8 cellular contexts compared by ENCODE assay signal in the genomic region with DNA sequence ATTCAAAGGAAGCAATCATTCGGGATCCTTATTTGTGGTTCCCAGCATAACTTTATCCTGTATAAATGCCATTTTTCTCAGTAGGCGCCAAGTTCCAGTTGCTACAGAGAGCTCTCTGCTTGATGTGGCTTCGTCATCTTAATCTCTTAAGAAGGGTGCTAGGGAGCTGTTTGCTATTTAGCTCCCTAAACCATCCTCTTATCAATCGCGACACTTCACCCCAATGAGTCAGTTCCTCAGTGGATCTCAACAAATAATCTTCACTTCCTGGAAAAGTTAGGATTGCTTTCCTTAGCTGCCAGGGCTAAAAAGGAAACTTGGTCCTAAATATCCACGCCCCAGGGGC. TPM values are rescaled to one million over a fixed set of nuclear protein-coding genes. Genes with fewer than 3 reads are reported as not detected.
DNase-seq lines count a peak whose midpoint lies in the region; ATAC-seq, FAIRE-seq and TF ChIP-seq lines count a peak whose summit lies in the region.

No MANE protein-coding gene starts in this region.

- DNase-seq in HuH-7 (ENCODE audit: low spot score) (peak; percentile 4), left lobe of liver (ENCODE audit: low spot score) (no peak), foreskin melanocyte (no peak), NCI-H128 (lab: John Stamatoyannopoulos, UW; ENCODE audit: unreplicated experiment) (no peak), RCC 7860 (ENCODE audit: low spot score) (no peak), kidney (no peak)

- FAIRE-seq in RCC 7860 (lab: Jason Lieb, UNC) (no peak), kidney (lab: Jason Lieb, UNC) (no peak)

- H3K27me3 ChIP-seq in BLaER1 treated with 17β-estradiol and CSF1 and Interleukin-3, amounts not matched to agents 10 nM and 100 nM: peaks cover 42 to 48% (median 46%) of the 10 kb centered on the region in 11 experiments

- intact Hi-C loops in kidney (cut with DNase I): no loop called here

- peak overlapping the region in 5 of 10 experiments; percentile 66 to 77 (median 73); a peak in 7 of 20 replicates for H3K4me3 ChIP-seq in BLaER1 treated with 17β-estradiol and CSF1 and Interleukin-3, amounts not matched to agents 10 nM and 100 nM
- H3K4me3 ChIP-seq in kidney (ENCODE audit: low read length in 2 of 2): no peak overlapping the region

- no peak overlapping the region for H3K27ac ChIP-seq in BLaER1 treated with 17β-estradiol and CSF1 and Interleukin-3, amounts not matched to agents 10 nM and 100 nM
- no peak overlapping the region for H3K27ac ChIP-seq in kidney (ENCODE audit: low read depth in 2 of 2, low read length in 2 of 2)

- H3K4me2 ChIP-seq in BLaER1 treated with 17β-estradiol and CSF1 and Interleukin-3, amounts not matched to agents 10 nM and 100 nM: peak overlapping the region; percentile 89 to 100 (median 99)

- no peak for TF ChIP-seq CTCF in kidney (IDR thresholded peaks at IDR 0.05; ENCODE audit: borderline replicate concordance, extremely low read depth, insufficient read depth)

- H4K20me1 ChIP-seq in BLaER1 treated with 17β-estradiol and CSF1 and Interleukin-3, amounts not matched to agents 10 nM and 100 nM: peaks cover 0 to 6% (median 0%) of the 10 kb centered on the region in 11 experiments; a peak in 2 of 22 replicates

- no peaks in the 10 kb centered on the region for H3K36me3 ChIP-seq in BLaER1 treated with 17β-estradiol and CSF1 and Interleukin-3, amounts not matched to agents 10 nM and 100 nM
- H3K36me3 ChIP-seq in kidney (ENCODE audit: control insufficient read depth in 1 of 2, insufficient read depth in 2 of 2, low read length in 2 of 2): no peaks in the 10 kb centered on the region

- peaks cover 0 to 8% (median 0%) of the 10 kb centered on the region in 10 experiments; a peak in 4 of 20 replicates for H3K4me1 ChIP-seq in BLaER1 treated with 17β-estradiol and CSF1 and Interleukin-3, amounts not matched to agents 10 nM and 100 nM
- peaks cover 0 to 3% of the 10 kb centered on the region in 2 donors for H3K4me1 ChIP-seq in kidney (ENCODE audit: control insufficient read depth in 1 of 2, insufficient read depth in 1 of 2, low read depth in 1 of 2, low read length in 2 of 2)

- ATAC-seq in GM21526 (IDR thresholded peaks at IDR 0.05; ENCODE audit: low FRiP score, unreplicated experiment) (peak; percentile 25), left lobe of liver (peak; percentile 5)

- H3K9me3 ChIP-seq in BLaER1 treated with 17β-estradiol and CSF1 and Interleukin-3, amounts not matched to agents 10 nM and 100 nM (replicated peaks in 1 of 11): no peaks in the 10 kb centered on the region
- no peaks in the 10 kb centered on the region for H3K9me3 ChIP-seq in kidney (ENCODE audit: control insufficient read depth in 1 of 2, low read length in 2 of 2)

- H3K9ac ChIP-seq in BLaER1 treated with 17β-estradiol and CSF1 and Interleukin-3, amounts not matched to agents 10 nM and 100 nM: no peak overlapping the region
- no peak overlapping the region for H3K9ac ChIP-seq in kidney (ENCODE audit: low read length in 2 of 2)

RNA-seq across cellular contexts. Expression of gene NKAIN2, which starts 1.3 kb away (rescaled TPM):
- not detected for total RNA-seq in left lobe of liver
- 1.8 TPM for total RNA-seq in kidney
- 0.39 TPM for polyA plus RNA-seq in kidney (ENCODE audit: insufficient read depth, low read depth, low replicate concordance)
